Comparison of ENCODE assay signal across 8 cellular contexts in the genomic region with DNA sequence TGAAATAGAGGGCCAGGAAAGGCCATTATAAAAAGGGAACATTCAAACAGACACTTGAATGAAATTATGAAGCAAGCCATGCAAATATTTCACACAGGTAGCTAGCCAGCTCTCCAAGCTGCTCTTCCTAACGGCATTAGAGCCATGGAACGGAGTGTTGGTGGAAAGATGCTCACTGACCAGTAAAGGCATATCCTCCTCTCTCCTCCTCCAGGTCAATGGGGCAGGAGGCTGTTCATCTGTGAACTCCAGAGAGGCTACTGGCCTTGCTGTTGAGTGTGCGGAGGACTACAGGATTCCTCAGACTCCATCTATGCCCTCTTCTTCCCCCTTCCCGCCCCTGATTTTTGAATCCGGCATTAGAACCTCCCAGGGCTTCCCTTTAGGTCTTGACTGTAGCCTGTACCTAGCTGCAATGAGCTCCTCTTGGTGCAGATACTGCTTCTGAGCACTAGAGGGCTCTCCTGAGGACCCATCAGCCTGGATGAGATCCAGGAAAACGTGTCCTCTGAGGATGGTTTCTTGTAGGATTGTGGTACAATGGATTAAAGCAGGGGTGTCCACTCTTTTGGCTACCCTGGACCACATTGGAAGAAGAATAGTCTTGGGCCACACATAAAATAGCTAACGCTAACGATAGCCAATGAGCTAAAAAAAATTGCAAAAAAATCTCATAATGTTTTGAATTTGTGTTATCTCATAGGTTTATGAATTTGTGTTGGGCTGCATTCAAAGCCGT.
A peak's percentile ranks its signal among the peaks of the same experiment; 100 is the strongest.
DNase-seq lines count a peak whose midpoint lies in the region; ATAC-seq and TF ChIP-seq lines count a peak whose summit lies in the region.

No MANE protein-coding gene starts in this region.

- CTCF ChIA-PET in activated CD4-positive, alpha-beta memory T cell treated with anti-CD3 and anti-CD28 coated beads, Interleukin-2, amount 10 ng/mL, durations not matched to agents 7 days and 5 days (lab: Charles Lee): interaction anchor here (0.6 to 4.8 kb wide), 52 partner anchors 8 to 904 kb away, joined by 3 to 52 read pairs (median 4); no protein-coding TSS in a partner anchor

- H3K36me3 ChIP-seq in neuronal stem cell (replicated peaks in 1 of 2; ENCODE audit: control insufficient read depth in 2 of 2, insufficient read depth in 2 of 2, low read length in 2 of 2): no peaks in the 10 kb centered on the region

- H3K79me1 ChIP-seq in neuronal stem cell (ENCODE audit: low read depth, low read length): no peaks in the 10 kb centered on the region

- H2BK5ac ChIP-seq in neuronal stem cell (ENCODE audit: low read length): no peak overlapping the region

- no peak overlapping the region for H4K8ac ChIP-seq in neuronal stem cell (ENCODE audit: low read depth, low read length)

- H3K4me1 ChIP-seq in foreskin keratinocyte: no peaks in the 10 kb centered on the region
- H3K4me1 ChIP-seq in neuronal stem cell (ENCODE audit: control insufficient read depth in 2 of 2, insufficient read depth in 1 of 2, low read depth in 1 of 2, low read length in 2 of 2): peaks cover 2 to 5% of the 10 kb centered on the region in 2 donors

- no peaks in the 10 kb centered on the region for H3K9me3 ChIP-seq in neuronal stem cell (replicated peaks in 1 of 2; ENCODE audit: control insufficient read depth in 2 of 2, insufficient read depth in 1 of 2, low read depth in 1 of 2, low read length in 2 of 2)

- no peak overlapping the region for H3K4ac ChIP-seq in neuronal stem cell (ENCODE audit: low read length)

- H3K9ac ChIP-seq in neuronal stem cell (ENCODE audit: low read depth, low read length, poor library complexity): no peak overlapping the region

- peak; percentile 83 for ATAC-seq in HG03159 (IDR thresholded peaks at IDR 0.05; ENCODE audit: unreplicated experiment)
- ATAC-seq in foreskin keratinocyte: peak; percentile 82

- no peak overlapping the region for H2BK120ac ChIP-seq in neuronal stem cell (ENCODE audit: low read depth, low read length)

- peak; percentile 90 for TF ChIP-seq CTCF in GM12865 (IDR thresholded peaks at IDR 0.05; ENCODE audit: insufficient read depth, low read depth, low read length, missing control alignments)
- TF ChIP-seq CTCF in foreskin keratinocyte (conservative IDR thresholded peaks at IDR 0.05): peak; percentile 81

- no peak overlapping the region for H3K18ac ChIP-seq in neuronal stem cell (ENCODE audit: low read length)

- no peak overlapping the region for H4K91ac ChIP-seq in neuronal stem cell (ENCODE audit: low read depth, low read length, poor library complexity)

- H3K4me2 ChIP-seq in neuronal stem cell (ENCODE audit: insufficient read depth, low read length, poor library complexity, severe bottlenecking): no peak overlapping the region

- POLR2A ChIA-PET in activated CD4-positive, alpha-beta memory T cell treated with anti-CD3 and anti-CD28 coated beads, Interleukin-2, amount 10 ng/mL, durations not matched to agents 7 days and 5 days (lab: Charles Lee): interaction anchor here (0.8 to 1.2 kb wide), 3 partner anchors 10 to 451 kb away, joined by 3 to 4 read pairs (median 3); no protein-coding TSS in a partner anchor

- H3K4me1 Mint-ChIP-seq in activated CD4-positive, alpha-beta memory T cell treated with anti-CD3 and anti-CD28 coated beads, Interleukin-2, amount 10 ng/mL, durations not matched to agents 7 days and 5 days: peaks cover 2% of the 10 kb centered on the region

- H2BK12ac ChIP-seq in neuronal stem cell (ENCODE audit: low read length): no peak overlapping the region

- no peak overlapping the region for H2AK5ac ChIP-seq in neuronal stem cell (ENCODE audit: low read depth, low read length)

- H3K27me3 ChIP-seq in foreskin keratinocyte (peaks cover 15% of the 10 kb centered on the region), neuronal stem cell (ENCODE audit: control insufficient read depth in 3 of 3, insufficient read depth in 3 of 3, low read depth in 1 of 3, low read length in 3 of 3) (no peaks in the 10 kb centered on the region)

- in situ Hi-C loops in ACHN (cut with HindIII; ENCODE audit: low pct_ligation_motif_present, low pct_unique_long_range_greater_than_20kb, low sequenced_read_pairs): loop anchor here (25.0 kb wide), 1 partner anchor 456 kb away; no protein-coding TSS in a partner anchor

- no peaks in the 10 kb centered on the region for H3K9me3 Mint-ChIP-seq in activated CD4-positive, alpha-beta memory T cell treated with anti-CD3 and anti-CD28 coated beads, Interleukin-2, amount 10 ng/mL, durations not matched to agents 7 days and 5 days

- no peak overlapping the region for H3K27ac Mint-ChIP-seq in activated CD4-positive, alpha-beta memory T cell treated with anti-CD3 and anti-CD28 coated beads, Interleukin-2, amount 10 ng/mL, durations not matched to agents 7 days and 5 days

- H3K27me3 Mint-ChIP-seq in activated CD4-positive, alpha-beta memory T cell treated with anti-CD3 and anti-CD28 coated beads, Interleukin-2, amount 10 ng/mL, durations not matched to agents 7 days and 5 days: peaks cover 15% of the 10 kb centered on the region

- H2AFZ ChIP-seq in neuronal stem cell (ENCODE audit: low read length): no peak overlapping the region

- DNase-seq in ACHN: peak; percentile 60
- peak; percentile 54 for DNase-seq in GM12865 (ENCODE audit: low read depth)
- DNase-seq in NCI-H2227 treated with DMSO at 0.1 percent for 48 hours (lab: John Stamatoyannopoulos, UW): peak; percentile 43
- DNase-seq in activated CD4-positive, alpha-beta memory T cell treated with anti-CD3 and anti-CD28 coated beads, Interleukin-2, amount 10 ng/mL, durations not matched to agents 7 days and 5 days: peak; percentile 30
- DNase-seq in foreskin keratinocyte: peak; percentile 10 to 55
- DNase-seq in neuronal stem cell (ENCODE audit: low spot score): peak; percentile 47
- DNase-seq in cortex of kidney (lab: John Stamatoyannopoulos, UW): no peak

- no peak overlapping the region for H3K4me3 Mint-ChIP-seq in activated CD4-positive, alpha-beta memory T cell treated with anti-CD3 and anti-CD28 coated beads, Interleukin-2, amount 10 ng/mL, durations not matched to agents 7 days and 5 days

- H3K27ac ChIP-seq in foreskin keratinocyte (no peak overlapping the region), neuronal stem cell (replicated peaks; ENCODE audit: low read length) (no peak overlapping the region)

- WGBS in neuronal stem cell (ENCODE audit: extremely low coverage in 2 of 2, insufficient read length in 2 of 2, insufficient replicate concordance in 1 of 2), 2 donors: no CpG with 5 or more reads among the region's 9 CpGs

- no peak overlapping the region for H3K23ac ChIP-seq in neuronal stem cell (ENCODE audit: low read depth, low read length, poor library complexity)

- H3K14ac ChIP-seq in neuronal stem cell (ENCODE audit: low read length): no peak overlapping the region

- no peak overlapping the region for H3K4me3 ChIP-seq in GM12865 (ENCODE audit: low read depth, low read length)
- H3K4me3 ChIP-seq in neuronal stem cell (ENCODE audit: low read length in 2 of 2): no peak overlapping the region

- no peak overlapping the region for H2BK15ac ChIP-seq in neuronal stem cell (ENCODE audit: low read length)

- no peaks in the 10 kb centered on the region for H3K36me3 Mint-ChIP-seq in activated CD4-positive, alpha-beta memory T cell treated with anti-CD3 and anti-CD28 coated beads, Interleukin-2, amount 10 ng/mL, durations not matched to agents 7 days and 5 days (ENCODE audit: low read depth)
